ENCODE assay signal across 26 cellular contexts in genomic region chr16:68774982-68775381, GRCh38.
"Had no signal": no experiment of that assay in that cellular context is flagged by ENCODE, and none has a peak within 500 bp of the region (broad histone marks: within the 10 kb centered on the region; RNA-seq: fewer than 3 reads in every experiment).

No MANE protein-coding gene starts in this region.

- H3K4me3 Mint-ChIP-seq: activated CD4-positive, alpha-beta memory T cell treated with anti-CD3 and anti-CD28 coated beads for 36 hours; activated CD4-positive, alpha-beta T cell treated with anti-CD3 and anti-CD28 coated beads, Interleukin-2, amount 10 ng/mL, durations not matched to agents 7 days and 5 days; activated naive CD8-positive, alpha-beta T cell treated with anti-CD3 and anti-CD28 coated beads, Interleukin-2, amount 50 U/mL, for 24 hours; activated T-cell treated with anti-CD3 and anti-CD28 coated beads, Interleukin-2, amount 50 U/mL, for 4 hours; T-helper 17 cell had no signal

- H3K9me3 ChIP-seq: MG63 had no signal

- H3K4me1 Mint-ChIP-seq: T-helper 17 cell had no signal

- H3K27ac Mint-ChIP-seq: activated CD4-positive, alpha-beta memory T cell treated with anti-CD3 and anti-CD28 coated beads for 36 hours; activated CD4-positive, alpha-beta T cell treated with anti-CD3 and anti-CD28 coated beads, Interleukin-2, amount 10 ng/mL, durations not matched to agents 7 days and 5 days; activated naive CD4-positive, alpha-beta T cell treated with anti-CD3 and anti-CD28 coated beads, Interleukin-2, amount 50 U/mL, for 72 hours; activated naive CD8-positive, alpha-beta T cell treated with anti-CD3 and anti-CD28 coated beads, Interleukin-2, amount 50 U/mL, for 24 hours; T-helper 17 cell had no signal

- DNase-seq: activated CD4-positive, alpha-beta memory T cell treated with anti-CD3 and anti-CD28 coated beads for 36 hours; activated CD4-positive, alpha-beta T cell treated with anti-CD3 and anti-CD28 coated beads, Interleukin-2, amount 10 ng/mL, durations not matched to agents 7 days and 5 days; activated CD4-positive, CD25-positive, alpha-beta regulatory T cell; activated CD8-positive, alpha-beta memory T cell treated with anti-CD3 and anti-CD28 coated beads for 24 hours; activated effector memory CD4-positive, alpha-beta T cell treated with anti-CD3 and anti-CD28 coated beads, Interleukin-2, amount 50 U/mL, for 16 hours; activated naive CD4-positive, alpha-beta T cell treated with Interleukin-2 at 50 U/mL for 16 hours; activated naive CD8-positive, alpha-beta T cell treated with anti-CD3 and anti-CD28 coated beads, Interleukin-2, amount 50 U/mL, for 24 hours; activated T-cell treated with anti-CD3 and anti-CD28 coated beads, Interleukin-2, amount 50 U/mL, for 4 hours; amygdala; caudate nucleus; MG63; MV-4-11; NCI-H1105; NCI-H1436; NCI-H1694 treated with DMSO at 0.1 percent for 48 hours; NCI-H2029 treated with DMSO at 0.1 percent for 48 hours; NCI-H345; NCI-H510A; NCI-H69; PC-3; SHP77 treated with DMSO at 0.1 percent for 48 hours; T-helper 17 cell; T-helper 9 cell had no signal

- H3K4me3 ChIP-seq: MG63 had no signal

- ATAC-seq: activated naive CD4-positive, alpha-beta T cell treated with anti-CD3 and anti-CD28 coated beads, Interleukin-2, amount 50 U/mL, for 72 hours; activated naive CD8-positive, alpha-beta T cell treated with anti-CD3 and anti-CD28 coated beads, Interleukin-2, amount 50 U/mL, for 24 hours; activated T-cell treated with anti-CD3 and anti-CD28 coated beads, Interleukin-2, amount 50 U/mL, for 4 hours; PC-3; T-helper 17 cell had no signal

- H3K9me3 Mint-ChIP-seq: activated CD4-positive, alpha-beta memory T cell treated with anti-CD3 and anti-CD28 coated beads for 36 hours; activated CD4-positive, alpha-beta T cell treated with anti-CD3 and anti-CD28 coated beads, Interleukin-2, amount 10 ng/mL, durations not matched to agents 7 days and 5 days; activated naive CD4-positive, alpha-beta T cell treated with anti-CD3 and anti-CD28 coated beads, Interleukin-2, amount 50 U/mL, for 72 hours; activated naive CD8-positive, alpha-beta T cell treated with anti-CD3 and anti-CD28 coated beads, Interleukin-2, amount 50 U/mL, for 24 hours; activated T-cell treated with anti-CD3 and anti-CD28 coated beads, Interleukin-2, amount 50 U/mL, for 4 hours had no signal

- FAIRE-seq: astrocyte, RCC 7860 had no signal

- H3K27me3 ChIP-seq: MG63 had no signal

- H3K36me3 ChIP-seq: MG63 had no signal

- H3K36me3 Mint-ChIP-seq: activated CD4-positive, alpha-beta memory T cell treated with anti-CD3 and anti-CD28 coated beads for 36 hours had no signal
